Comparison of ENCODE assay signal across 18 cellular contexts in genomic region chrX:28981952-28982351, GRCh38.
A peak's percentile ranks its signal among the peaks of the same experiment; 100 is the strongest.
DNase-seq lines count a peak whose midpoint lies in the region; ATAC-seq, FAIRE-seq and TF ChIP-seq lines count a peak whose summit lies in the region.
"Had no signal": no experiment of that assay in that cellular context is flagged by ENCODE, and none has a peak within 500 bp of the region (broad histone marks: within the 10 kb centered on the region; RNA-seq: fewer than 3 reads in every experiment).

No MANE protein-coding gene starts in this region.

- no peak overlapping the region for H3K4me3 Mint-ChIP-seq in activated T-cell treated with anti-CD3 and anti-CD28 coated beads, Interleukin-2, amount 50 U/mL, for 24 hours
- H3K4me3 Mint-ChIP-seq: B cell; CD4-positive, CD25-positive, alpha-beta regulatory T cell had no signal

- H3K4me1 ChIP-seq in GM12878 (ENCODE audit: control insufficient read depth, insufficient read depth, low read length), result no peaks in the 10 kb centered on the region; the same call in 1 of the 2 replicates
- H3K4me1 ChIP-seq: Caco-2, SJCRH30 had no signal

- POLR2A ChIA-PET in GM12878 (lab: Charles Lee), result no interaction called here

- no peak for TF ChIP-seq RAD21 in GM12878 (IDR thresholded peaks at IDR 0.05; ENCODE audit: insufficient read depth, low read depth, low read length)

- SMC1A ChIA-PET in GM12878 (lab: Charles Lee; ENCODE audit: uncharacterized antibody, unreplicated experiment), result no interaction called here

- in situ Hi-C loops in GM12878 (cut with MboI), result no loop called here

- peak overlapping the region; percentile 78 for H2AFZ ChIP-seq in GM12878 (ENCODE audit: control insufficient read depth, low read depth, low read length)
- H2AFZ ChIP-seq: PC-9 had no signal

- peak overlapping the region; percentile 55; the same call in 1 of the 2 replicates for H3K4me2 ChIP-seq in GM12878 (ENCODE audit: control insufficient read depth, insufficient read depth)
- H3K4me2 ChIP-seq: PC-9 had no signal

- RAD21 ChIA-PET in GM12878 (lab: Charles Lee; ENCODE audit: unreplicated experiment), result no interaction called here

- no peaks in the 10 kb centered on the region for H3K9me3 Mint-ChIP-seq in activated T-cell treated with anti-CD3 and anti-CD28 coated beads, Interleukin-2, amount 50 U/mL, for 24 hours

- DNase-seq in GM12878 (ENCODE audit: low read depth, low spot score), result no peak
- no peak for DNase-seq in activated T-cell treated with anti-CD3 and anti-CD28 coated beads, Interleukin-2, amount 50 U/mL, for 24 hours
- DNase-seq in NCI-H2196 (lab: John Stamatoyannopoulos, UW; ENCODE audit: unreplicated experiment), result no peak
- DNase-seq: Caco-2; CD4-positive, CD25-positive, alpha-beta regulatory T cell; HCEC 1CT; Karpas-422; MG63; NCI-H1105; NCI-H1694 treated with DMSO at 0.1 percent for 48 hours; PC-9; SJCRH30; T-helper 2 cell had no signal

- TF ChIP-seq EP300 in GM12878 (IDR thresholded peaks at IDR 0.05; ENCODE audit: borderline replicate concordance in 1 of 2, control insufficient read depth in 1 of 2, low read depth in 2 of 2, low read length in 2 of 2), result no peak

- intact Hi-C loops in GM12878 (cut with micrococcal nuclease; ENCODE audit: unreplicated experiment), result no loop called here

- H3K27ac ChIP-seq in GM12878 (ENCODE audit: control insufficient read depth, insufficient read depth), result no peak overlapping the region
- H3K27ac ChIP-seq: PC-9, SJCRH30 had no signal

- CTCF ChIA-PET in GM12878 (lab: Yijun Ruan, JAX), result no interaction called here

- H3K36me3 Mint-ChIP-seq in activated T-cell treated with anti-CD3 and anti-CD28 coated beads, Interleukin-2, amount 50 U/mL, for 24 hours (ENCODE audit: low read depth), result no peaks in the 10 kb centered on the region
- H3K36me3 Mint-ChIP-seq: CD4-positive, CD25-positive, alpha-beta regulatory T cell had no signal

- H3K27ac Mint-ChIP-seq in activated T-cell treated with anti-CD3 and anti-CD28 coated beads, Interleukin-2, amount 50 U/mL, for 24 hours, result no peak overlapping the region
- H3K27ac Mint-ChIP-seq: B cell; CD4-positive, CD25-positive, alpha-beta regulatory T cell had no signal

- no peak for TF ChIP-seq CTCF in GM12878 (IDR thresholded peaks at IDR 0.05 in 2 of 3, conservative IDR thresholded peaks at IDR 0.05 in 1 of 3; ENCODE audit: control insufficient read depth in 2 of 3, extremely low read depth in 1 of 3, insufficient read depth in 1 of 3, low read depth in 3 of 3, low read length in 3 of 3)

- no peaks in the 10 kb centered on the region for H3K27me3 ChIP-seq in GM12878 (replicated peaks in 1 of 2; ENCODE audit: control insufficient read depth in 2 of 2, insufficient read depth in 2 of 2, low read length in 1 of 2)
- H3K27me3 ChIP-seq: MG63, SJCRH30 had no signal

- H3K36me3 ChIP-seq in GM12878 (ENCODE audit: control insufficient read depth in 2 of 2, insufficient read depth in 2 of 2, low read length in 1 of 2), result no peaks in the 10 kb centered on the region
- H3K36me3 ChIP-seq: MG63, SJCRH30 had no signal

- no peak overlapping the region; the same call in 1 of the 2 replicates for H3K4me3 ChIP-seq in GM12878
- H3K4me3 ChIP-seq: MG63, PC-9, SJCRH30 had no signal

- no peak for FAIRE-seq in GM12878 (lab: Jason Lieb, UNC)

- H3K79me2 ChIP-seq in GM12878 (ENCODE audit: control insufficient read depth, insufficient read depth, low read length), result no peaks in the 10 kb centered on the region

- H3K27me3 Mint-ChIP-seq in activated T-cell treated with anti-CD3 and anti-CD28 coated beads, Interleukin-2, amount 50 U/mL, for 24 hours, result no peaks in the 10 kb centered on the region
- H3K27me3 Mint-ChIP-seq: B cell; CD4-positive, CD25-positive, alpha-beta regulatory T cell had no signal

- no TSS peak for BruUV-seq in GM12878 (replicated peaks; lab: Mats Ljungman, UMichigan)

- H3K9me3 ChIP-seq in GM12878 (replicated peaks; ENCODE audit: control insufficient read depth, insufficient read depth, low read length), result no peaks in the 10 kb centered on the region; the same call in 2 of the 3 replicates
- H3K9me3 ChIP-seq: Caco-2, MG63, SJCRH30 had no signal

- ATAC-seq in GM18502 (IDR thresholded peaks at IDR 0.05; ENCODE audit: poor library complexity, unreplicated experiment), result peak; percentile 48
- peak; percentile 83 for ATAC-seq in GM19324 (IDR thresholded peaks at IDR 0.05; ENCODE audit: low FRiP score, unreplicated experiment)
- ATAC-seq in HG03159 (IDR thresholded peaks at IDR 0.05; ENCODE audit: unreplicated experiment), result peak; percentile 58
- peak; percentile 69 for ATAC-seq in GM12878
- no peak for ATAC-seq in HG03521 (IDR thresholded peaks at IDR 0.05; ENCODE audit: unreplicated experiment)

- no peaks in the 10 kb centered on the region for H3K4me1 Mint-ChIP-seq in activated T-cell treated with anti-CD3 and anti-CD28 coated beads, Interleukin-2, amount 50 U/mL, for 24 hours (ENCODE audit: low read depth)
- H3K4me1 Mint-ChIP-seq: B cell; CD4-positive, CD25-positive, alpha-beta regulatory T cell had no signal

- no peak overlapping the region for H3K9ac ChIP-seq in GM12878 (ENCODE audit: control insufficient read depth, insufficient read depth, low read length)

- TF ChIP-seq POLR2A in GM12878 (IDR thresholded peaks at IDR 0.05; ENCODE audit: low read depth, low read length), result no peak

- no peaks in the 10 kb centered on the region for H4K20me1 ChIP-seq in GM12878 (ENCODE audit: control insufficient read depth, insufficient read depth)

TF ChIP-seq in GM12878, 131 proteins besides CTCF, POLR2A, EP300 and RAD21:
- TF ChIP-seq ZNF592 (IDR thresholded peaks at IDR 0.05), result no peak
